15 cellular contexts compared by ENCODE assay signal in genomic region chr7:139284252-139284896, GRCh38.
"Had no signal": no experiment of that assay in that cellular context is flagged by ENCODE, and none has a peak within 500 bp of the region (broad histone marks: within the 10 kb centered on the region; RNA-seq: fewer than 3 reads in every experiment).

No MANE protein-coding gene starts in this region.

- H3K4me3 Mint-ChIP-seq: activated naive CD8-positive, alpha-beta T cell treated with anti-CD3 and anti-CD28 coated beads for 36 hours; activated T-helper 1 cell treated with anti-CD3 and anti-CD28 coated beads, Interleukin-12 subunit alpha, Interleukin-12 subunit beta, Interleukin-2, Interleukin-4 antibody, amounts not matched to agents 30 ng/mL and 10 ng/mL and 1 ng/mL, durations not matched to agents 14 hours and 24 hours and 36 hours; naive B cell had no signal

- H3K4me1 ChIP-seq: body of pancreas, gastrocnemius medialis, heart right ventricle, pancreas had no signal

- H3K9me3 ChIP-seq: body of pancreas, gastrocnemius medialis, heart right ventricle, pancreas, thoracic aorta had no signal

- H3K4me1 Mint-ChIP-seq: activated naive CD8-positive, alpha-beta T cell treated with anti-CD3 and anti-CD28 coated beads for 36 hours had no signal

- H3K27ac ChIP-seq: body of pancreas, epithelial cell of prostate, gastrocnemius medialis, heart right ventricle, pancreas, thoracic aorta had no signal

- DNase-seq: activated CD4-positive, alpha-beta T cell treated with anti-CD3 and anti-CD28 coated beads, Interleukin-2, amount 50 U/mL, for 1 hour; activated CD8-positive, alpha-beta memory T cell treated with anti-CD3 and anti-CD28 coated beads for 24 hours; activated naive CD8-positive, alpha-beta T cell treated with anti-CD3 and anti-CD28 coated beads for 36 hours; amygdala; body of pancreas; effector CD8-positive, alpha-beta T cell; gastrocnemius medialis; heart right ventricle; naive B cell; pancreas; stimulated activated CD4-positive, alpha-beta T cell treated with anti-CD3 and anti-CD28 coated beads, Interleukin-12 subunit alpha, Interleukin-12 subunit beta, amount 100 ng/mL, for 4 hours; stimulated activated CD4-positive, alpha-beta T cell treated with anti-CD3 and anti-CD28 coated beads, Interleukin-2, amount 100 ng/mL, for 24 hours had no signal

- H3K27ac Mint-ChIP-seq: activated naive CD8-positive, alpha-beta T cell treated with anti-CD3 and anti-CD28 coated beads for 36 hours; activated T-helper 1 cell treated with anti-CD3 and anti-CD28 coated beads, Interleukin-12 subunit alpha, Interleukin-12 subunit beta, Interleukin-2, Interleukin-4 antibody, amounts not matched to agents 30 ng/mL and 10 ng/mL and 1 ng/mL, durations not matched to agents 14 hours and 24 hours and 36 hours had no signal

- H3K27me3 Mint-ChIP-seq: activated naive CD8-positive, alpha-beta T cell treated with anti-CD3 and anti-CD28 coated beads for 36 hours; naive B cell had no signal

- H3K27me3 ChIP-seq: body of pancreas, gastrocnemius medialis, heart right ventricle, pancreas had no signal

- H3K9me3 Mint-ChIP-seq: activated naive CD8-positive, alpha-beta T cell treated with anti-CD3 and anti-CD28 coated beads for 36 hours; activated T-helper 1 cell treated with anti-CD3 and anti-CD28 coated beads, Interleukin-12 subunit alpha, Interleukin-12 subunit beta, Interleukin-2, Interleukin-4 antibody, amounts not matched to agents 30 ng/mL and 10 ng/mL and 1 ng/mL, durations not matched to agents 14 hours and 24 hours and 36 hours; naive B cell had no signal

- H3K4me3 ChIP-seq: body of pancreas, gastrocnemius medialis, heart right ventricle, pancreas, thoracic aorta had no signal

- ATAC-seq: body of pancreas, gastrocnemius medialis, heart right ventricle, pancreas had no signal
